ENCODE assay signal across 16 cellular contexts in the genomic region with DNA sequence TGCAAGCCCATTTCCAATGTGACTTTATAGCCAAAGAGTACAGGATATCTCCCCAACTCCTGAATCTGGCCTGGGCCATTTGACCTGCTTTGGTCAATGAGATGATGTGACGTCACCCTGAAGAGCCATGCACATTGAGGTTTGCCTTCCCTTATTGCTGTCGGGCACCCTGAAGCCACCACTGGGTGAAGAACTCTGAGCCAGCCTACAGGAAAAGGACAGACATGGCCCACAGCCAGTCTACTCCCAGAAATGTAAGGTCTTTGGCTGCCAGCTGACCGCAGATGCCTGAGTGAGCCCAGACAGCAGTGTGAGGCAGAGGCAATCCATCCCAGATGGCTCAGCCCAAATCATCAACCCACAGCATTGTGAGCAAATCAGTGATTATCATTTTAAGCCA. TPM values are rescaled to one million over a fixed set of nuclear protein-coding genes. Genes with fewer than 3 reads are reported as not detected.
A peak's percentile ranks its signal among the peaks of the same experiment; 100 is the strongest.
DNase-seq lines count a peak whose midpoint lies in the region; ATAC-seq lines count a peak whose summit lies in the region.
"Had no signal": no experiment of that assay in that cellular context is flagged by ENCODE, and none has a peak within 500 bp of the region (broad histone marks: within the 10 kb centered on the region; RNA-seq: fewer than 3 reads in every experiment).

No MANE protein-coding gene starts in this region.

- CTCF ChIA-PET in activated CD4-positive, alpha-beta memory T cell treated with anti-CD3 and anti-CD28 coated beads for 36 hours (lab: Charles Lee): no interaction called here

- ATAC-seq in left ventricle myocardium superior (peak; percentile 81), HG02610 (IDR thresholded peaks at IDR 0.05; ENCODE audit: unreplicated experiment) (no peak), HG02588 (IDR thresholded peaks at IDR 0.05; ENCODE audit: unreplicated experiment) (no peak)
- ATAC-seq: T-helper 17 cell had no signal

- no peaks in the 10 kb centered on the region for H3K9me2 ChIP-seq in GM23248 (ENCODE audit: insufficient read depth)

- no peak overlapping the region for H3K4me3 Mint-ChIP-seq in activated CD4-positive, alpha-beta memory T cell treated with anti-CD3 and anti-CD28 coated beads for 36 hours
- H3K4me3 Mint-ChIP-seq: activated naive CD4-positive, alpha-beta T cell treated with anti-CD3 and anti-CD28 coated beads for 36 hours; IgD-negative memory B cell; stimulated activated naive CD8-positive, alpha-beta T cell treated with anti-CD3 and anti-CD28 coated beads, Interleukin-15, Interleukin-2, amounts not matched to agents 100 ng/mL and 50 ng/mL, for 24 hours; T-helper 17 cell had no signal

- POLR2A ChIA-PET in activated CD4-positive, alpha-beta memory T cell treated with anti-CD3 and anti-CD28 coated beads for 36 hours (lab: Charles Lee): no interaction called here

- in situ Hi-C loops in GM23248 (cut with MboI): no loop called here

- no peaks in the 10 kb centered on the region for H3K4me1 ChIP-seq in GM23248 (ENCODE audit: insufficient read depth)

- H3K4me1 Mint-ChIP-seq in activated CD4-positive, alpha-beta memory T cell treated with anti-CD3 and anti-CD28 coated beads for 36 hours (ENCODE audit: low read depth): peaks cover 2% of the 10 kb centered on the region
- H3K4me1 Mint-ChIP-seq: T-helper 17 cell had no signal

- no peak overlapping the region for H3K27ac ChIP-seq in GM23248

- H3K4me2 ChIP-seq in GM23248 (ENCODE audit: unreplicated experiment): no peak overlapping the region

- no peaks in the 10 kb centered on the region for H4K20me1 ChIP-seq in GM23248 (ENCODE audit: insufficient read depth)

- whole genome bisulfite sequencing in GM23248 (ENCODE audit: low coverage in 1 of 2, low lambda C conversion rate in 2 of 2, missing lambda C conversion rate in 2 of 2), 2 experiments: 26 to 29% methylated on average over 3 of the region's 3 CpGs

- no peaks in the 10 kb centered on the region for H3K36me3 ChIP-seq in GM23248 (ENCODE audit: low read depth)

- no peaks in the 10 kb centered on the region for H3K79me2 ChIP-seq in GM23248 (ENCODE audit: insufficient read depth)

- no peaks in the 10 kb centered on the region for H3K9me3 ChIP-seq in GM23248 (ENCODE audit: low read depth)

- no peaks in the 10 kb centered on the region for H3F3A ChIP-seq in GM23248 (ENCODE audit: insufficient read depth)

- H2AFZ ChIP-seq in GM23248: no peak overlapping the region

- H3K27ac Mint-ChIP-seq in activated CD4-positive, alpha-beta memory T cell treated with anti-CD3 and anti-CD28 coated beads for 36 hours: no peak overlapping the region
- H3K27ac Mint-ChIP-seq: activated naive CD4-positive, alpha-beta T cell treated with anti-CD3 and anti-CD28 coated beads for 36 hours; progenitor cell of endocrine pancreas; stimulated activated naive CD8-positive, alpha-beta T cell treated with anti-CD3 and anti-CD28 coated beads, Interleukin-15, Interleukin-2, amounts not matched to agents 100 ng/mL and 50 ng/mL, for 24 hours; T-helper 17 cell had no signal

- peaks cover 29% of the 10 kb centered on the region; the same call in 1 of the 2 replicates for H3K27me3 ChIP-seq in GM23248 (replicated peaks; ENCODE audit: insufficient read depth)

- H3K27me3 Mint-ChIP-seq in activated CD4-positive, alpha-beta memory T cell treated with anti-CD3 and anti-CD28 coated beads for 36 hours: peaks cover 33% of the 10 kb centered on the region

- H3K9me3 Mint-ChIP-seq in activated CD4-positive, alpha-beta memory T cell treated with anti-CD3 and anti-CD28 coated beads for 36 hours: no peaks in the 10 kb centered on the region
- H3K9me3 Mint-ChIP-seq: activated naive CD4-positive, alpha-beta T cell treated with anti-CD3 and anti-CD28 coated beads for 36 hours; IgD-negative memory B cell; stimulated activated naive CD8-positive, alpha-beta T cell treated with anti-CD3 and anti-CD28 coated beads, Interleukin-15, Interleukin-2, amounts not matched to agents 100 ng/mL and 50 ng/mL, for 24 hours had no signal

- H3K4me3 ChIP-seq in GM23248: no peak overlapping the region

- no peaks in the 10 kb centered on the region for H3K36me3 Mint-ChIP-seq in activated CD4-positive, alpha-beta memory T cell treated with anti-CD3 and anti-CD28 coated beads for 36 hours
- H3K36me3 Mint-ChIP-seq: IgD-negative memory B cell had no signal

- no peak overlapping the region for H3K9ac ChIP-seq in GM23248

- intact Hi-C loops in left ventricle myocardium superior (cut with micrococcal nuclease): no loop called here
- intact Hi-C loops in activated CD4-positive, alpha-beta memory T cell treated with anti-CD3 and anti-CD28 coated beads for 36 hours (cut with micrococcal nuclease): no loop called here

- DNase-seq in GM23248 (peak; percentile 82), astrocyte of the hippocampus (ENCODE audit: low read depth, low spot score) (peak; percentile 87), left ventricle myocardium superior (peak; percentile 69), stromal cell of bone marrow (ENCODE audit: low read depth) (peak; percentile 80), NCI-H1930 (lab: John Stamatoyannopoulos, UW) (no peak)
- DNase-seq in activated CD4-positive, alpha-beta memory T cell treated with anti-CD3 and anti-CD28 coated beads for 36 hours: no peak
- DNase-seq: activated CD4-positive, alpha-beta T cell treated with anti-CD3 and anti-CD28 coated beads, Interleukin-2, amount 50 U/mL, for 48 hours; activated naive CD4-positive, alpha-beta T cell treated with anti-CD3 and anti-CD28 coated beads for 36 hours; stimulated activated CD4-positive, alpha-beta T cell treated with anti-CD3 and anti-CD28 coated beads, Interleukin-4, amount 100 ng/mL, for 1 hour; T-helper 17 cell had no signal

RNA-seq across cellular contexts. Expression of a gene that starts 3.7 kb away (rescaled TPM):
- total RNA-seq in GM23248 (2014; rRNA removed; shearing (Covaris generic)): 1.1 and 2.6 TPM in 2 replicates
- polyA plus RNA-seq in GM23248 (2016; fragmentation: Nextera tagmentation; extraction: Ambion mirVana): 0.91 and 1.6 TPM in 2 replicates
- total RNA-seq in left ventricle myocardium superior: 11.0 TPM
- not detected for total RNA-seq in activated CD4-positive, alpha-beta memory T cell treated with anti-CD3 and anti-CD28 coated beads for 36 hours
- total RNA-seq: activated naive CD4-positive, alpha-beta T cell treated with anti-CD3 and anti-CD28 coated beads for 36 hours; lung microvascular endothelial cell; T-helper 17 cell had no signal
- polyA plus RNA-seq: IgD-negative memory B cell had no signal

Comparison
In these comparisons a context has a peak if more than half of its experiments do, and no peak if none do; other contexts are left out.
1. DNase-seq: peak in GM23248 (single experiment), astrocyte of the hippocampus (single experiment), left ventricle myocardium superior (single experiment) and stromal cell of bone marrow (single experiment); none in activated CD4-positive, alpha-beta memory T cell treated with anti-CD3 and anti-CD28 coated beads for 36 hours (single experiment) and NCI-H1930 (0 of 2).